ENCODE assay signal across 8 cellular contexts in the genomic region with DNA sequence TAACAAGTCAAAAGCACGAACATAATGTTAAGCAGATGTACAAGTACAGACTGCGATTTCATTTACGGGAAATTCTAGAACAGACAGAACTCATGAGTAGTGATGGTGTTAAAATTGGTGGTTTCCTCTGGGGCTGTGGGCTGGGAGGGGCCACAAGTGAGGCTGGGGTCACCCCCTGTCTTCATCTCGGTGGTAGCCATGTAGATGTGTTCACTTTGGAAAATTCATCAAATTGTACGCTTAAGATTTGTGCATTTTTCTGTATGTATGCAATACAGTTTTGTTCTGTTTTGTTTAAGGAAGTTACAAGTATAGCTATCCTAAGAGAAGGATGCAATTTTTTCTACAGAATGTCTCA. TPM values are rescaled to one million over a fixed set of nuclear protein-coding genes. Genes with fewer than 3 reads are reported as not detected.
DNase-seq lines count a peak whose midpoint lies in the region; ATAC-seq and TF ChIP-seq lines count a peak whose summit lies in the region.

No MANE protein-coding gene starts in this region.

- peaks cover 5 to 8% of the 10 kb centered on the region in 2 experiments for H3K36me3 ChIP-seq in SK-N-SH (replicated peaks in 1 of 2; ENCODE audit: control insufficient read depth in 1 of 2, insufficient read depth in 2 of 2, low read length in 1 of 2)

- no peak; the same call in 2 of the 3 replicates for ATAC-seq in SK-N-SH treated with all-trans-retinoic acid at 6 μM for 48 hours
- ATAC-seq in right cardiac atrium: peak; percentile 3 to 6
- peak; percentile 43 for ATAC-seq in stimulated activated naive CD8-positive, alpha-beta T cell treated with anti-CD3 and anti-CD28 coated beads, Interleukin-15, amount 100 ng/mL, for 72 hours

- peak overlapping the region; percentile 85 for H3K4me2 ChIP-seq in SK-N-SH

- peaks cover 34% of the 10 kb centered on the region for H3K4me1 Mint-ChIP-seq in stimulated activated naive CD8-positive, alpha-beta T cell treated with anti-CD3 and anti-CD28 coated beads, Interleukin-15, amount 100 ng/mL, for 72 hours

- H3K79me2 ChIP-seq in SK-N-SH (ENCODE audit: insufficient read depth): peaks cover 42% of the 10 kb centered on the region

- no peak for TF ChIP-seq CTCF in SK-N-SH (IDR thresholded peaks at IDR 0.05)
- TF ChIP-seq CTCF in WI38 (IDR thresholded peaks at IDR 0.05; ENCODE audit: low read depth, low read length): no peak

- H3K27ac Mint-ChIP-seq in stimulated activated naive CD8-positive, alpha-beta T cell treated with anti-CD3 and anti-CD28 coated beads, Interleukin-15, amount 100 ng/mL, for 72 hours: peak overlapping the region; percentile 77 to 84

- peaks cover 0 to 5% of the 10 kb centered on the region in 2 donors for H3K9me3 Mint-ChIP-seq in stimulated activated naive CD8-positive, alpha-beta T cell treated with anti-CD3 and anti-CD28 coated beads, Interleukin-15, amount 100 ng/mL, for 72 hours

- no peaks in the 10 kb centered on the region for H3K27me3 Mint-ChIP-seq in stimulated activated naive CD8-positive, alpha-beta T cell treated with anti-CD3 and anti-CD28 coated beads, Interleukin-15, amount 100 ng/mL, for 72 hours

- H3K4me1 ChIP-seq in SK-N-SH (ENCODE audit: control insufficient read depth in 1 of 2, insufficient read depth in 2 of 2, low read depth in 1 of 2, low read length in 1 of 2): peaks cover 6 to 7% of the 10 kb centered on the region in 2 experiments; a peak in 2 of 4 replicates
- peaks cover 6% of the 10 kb centered on the region for H3K4me1 ChIP-seq in right cardiac atrium (ENCODE audit: control insufficient read depth, insufficient read depth, low read length)

- H3K9me3 ChIP-seq in SK-N-SH: no peaks in the 10 kb centered on the region
- H3K9me3 ChIP-seq in right cardiac atrium (ENCODE audit: control insufficient read depth, low read length): no peaks in the 10 kb centered on the region

- POLR2A ChIA-PET in SK-N-SH (lab: Yijun Ruan, JAX): interaction anchor here (0.8 to 1.2 kb wide), 2 partner anchors 72 to 141 kb away, joined by 3 read pairs; a partner anchor contains a TSS

- CTCF ChIA-PET in SK-N-SH (lab: Yijun Ruan, JAX): no interaction called here

- TF ChIP-seq RAD21 in SK-N-SH (IDR thresholded peaks at IDR 0.05; ENCODE audit: low read length): no peak

- H3K4me3 ChIP-seq in SK-N-SH (ENCODE audit: low read depth in 2 of 2, low read length in 1 of 2) (peak overlapping the region; percentile 87 to 92), WI38 (ENCODE audit: low read depth, low read length) (peak overlapping the region; percentile 97), right cardiac atrium (ENCODE audit: low read length) (peak overlapping the region; percentile 77)

- DNase-seq in SK-N-SH (peak; percentile 30), right cardiac atrium (no peak), NCI-H1436 treated with DMSO at 0.1 percent for 48 hours (lab: John Stamatoyannopoulos, UW) (no peak), SK-N-DZ (ENCODE audit: low spot score) (no peak), AML-193 (lab: John Stamatoyannopoulos, UW) (no peak)
- no peak for DNase-seq in stimulated activated naive CD8-positive, alpha-beta T cell treated with anti-CD3 and anti-CD28 coated beads, Interleukin-15, amount 100 ng/mL, for 72 hours

- H3K27me3 ChIP-seq in SK-N-SH (ENCODE audit: insufficient read depth) (no peaks in the 10 kb centered on the region), right cardiac atrium (ENCODE audit: control insufficient read depth, insufficient read depth) (no peaks in the 10 kb centered on the region)

- peak overlapping the region; percentile 50; the same call in 1 of the 2 replicates for H3K9ac ChIP-seq in SK-N-SH

- H3K27ac ChIP-seq in SK-N-SH (ENCODE audit: low read depth in 2 of 2, low read length in 1 of 2) (peak overlapping the region; percentile 66 to 86), right cardiac atrium (ENCODE audit: low read length) (peak overlapping the region; percentile 61)

- no peak for TF ChIP-seq EP300 in SK-N-SH (IDR thresholded peaks at IDR 0.05; ENCODE audit: borderline replicate concordance in 1 of 2, low read depth in 1 of 2, low read length in 1 of 2)

- intact Hi-C loops in right cardiac atrium (cut with DNase I): no loop called here

- H4K20me1 ChIP-seq in SK-N-SH (ENCODE audit: insufficient read depth): no peaks in the 10 kb centered on the region

- H3F3A ChIP-seq in SK-N-SH (replicated peaks; ENCODE audit: insufficient read depth): peaks cover 8% of the 10 kb centered on the region

- peak overlapping the region; percentile 86 for H2AFZ ChIP-seq in SK-N-SH (ENCODE audit: low read depth)

- H3K9me2 ChIP-seq in SK-N-SH: no peaks in the 10 kb centered on the region

- WGBS in SK-N-SH (ENCODE audit: low lambda C conversion rate): 44% methylated on average over 5 of the region's 5 CpGs
- WGBS in right cardiac atrium: 21% methylated on average over 5 of the region's 5 CpGs

- peak overlapping the region; percentile 87 to 99 for H3K4me3 Mint-ChIP-seq in stimulated activated naive CD8-positive, alpha-beta T cell treated with anti-CD3 and anti-CD28 coated beads, Interleukin-15, amount 100 ng/mL, for 72 hours

TF ChIP-seq in SK-N-SH, 30 proteins besides CTCF, POLR2A, EP300 and RAD21:
- TF ChIP-seq, protein P1, sequence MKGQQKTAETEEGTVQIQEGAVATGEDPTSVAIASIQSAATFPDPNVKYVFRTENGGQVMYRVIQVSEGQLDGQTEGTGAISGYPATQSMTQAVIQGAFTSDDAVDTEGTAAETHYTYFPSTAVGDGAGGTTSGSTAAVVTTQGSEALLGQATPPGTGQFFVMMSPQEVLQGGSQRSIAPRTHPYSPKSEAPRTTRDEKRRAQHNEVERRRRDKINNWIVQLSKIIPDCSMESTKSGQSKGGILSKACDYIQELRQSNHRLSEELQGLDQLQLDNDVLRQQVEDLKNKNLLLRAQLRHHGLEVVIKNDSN (IDR thresholded peaks at IDR 0.05; ENCODE audit: borderline replicate concordance, low read depth): no peak
- no peak for TF ChIP-seq CHD2 (IDR thresholded peaks at IDR 0.05; ENCODE audit: low read length, partially characterized antibody)
- TF ChIP-seq JUND (IDR thresholded peaks at IDR 0.05): no peak
- no peak for TF ChIP-seq FOXJ3 (CRISPR knock-in tag; IDR thresholded peaks at IDR 0.05)
- TF ChIP-seq TAF1 (IDR thresholded peaks at IDR 0.05; ENCODE audit: borderline replicate concordance, low read depth, low read length): no peak
- no peak for TF ChIP-seq MXI1 (IDR thresholded peaks at IDR 0.05; ENCODE audit: low read depth, low read length)
- TF ChIP-seq RXRA (IDR thresholded peaks at IDR 0.05; ENCODE audit: borderline replicate concordance, low read depth): no peak
- no peak for TF ChIP-seq RCOR1 (IDR thresholded peaks at IDR 0.05; ENCODE audit: low read length)

TF ChIP-seq in SK-N-SH treated with all-trans-retinoic acid at 6 μM for 48 hours, 23 proteins besides CTCF, POLR2A, EP300 and RAD21:
- TF ChIP-seq ZNF565 (CRISPR knock-in tag; conservative IDR thresholded peaks at IDR 0.05; ENCODE audit: low read depth): no peak
- no peak for TF ChIP-seq CSDC2 (CRISPR knock-in tag; IDR thresholded peaks at IDR 0.05)
- no peak for TF ChIP-seq ARNTL (CRISPR knock-in tag; IDR thresholded peaks at IDR 0.05; ENCODE audit: borderline replicate concordance, low read depth)
- TF ChIP-seq PPARA (CRISPR knock-in tag; IDR thresholded peaks at IDR 0.05; ENCODE audit: borderline replicate concordance): no peak
- no peak for TF ChIP-seq BACH2 (CRISPR knock-in tag; IDR thresholded peaks at IDR 0.05; ENCODE audit: borderline replicate concordance)

RNA-seq across cellular contexts. Expression of a gene that starts 0.5 kb away (rescaled TPM):
- polyA plus RNA-seq in SK-N-SH (2012; rRNA removed) (78.6 and 82.0 TPM in 2 replicates), right cardiac atrium (29.2 TPM)
- 42.9 and 56.0 TPM in 2 replicates for polyA plus RNA-seq in SK-N-SH (2012; cell fraction: cytosol; rRNA removed)
- polyA plus RNA-seq in SK-N-SH (2012; cell fraction: nucleus; rRNA removed): 129 and 131 TPM in 2 replicates
- total RNA-seq in right cardiac atrium: 10 to 100 TPM; 31.2 to 41.4 (median 40.2) TPM
- polyA plus RNA-seq in SK-N-DZ (2014; cell fraction: cytosol; rRNA removed): 21.8 and 27.2 TPM in 2 replicates
- polyA plus RNA-seq in SK-N-DZ (2014; cell fraction: nucleus; rRNA removed): 23.1 and 43.9 TPM in 2 replicates

RNA-seq across cellular contexts. Expression of a gene that starts 44.4 kb away (rescaled TPM):
- polyA plus RNA-seq in SK-N-SH (2012; rRNA removed) (20.4 and 26.0 TPM in 2 replicates), right cardiac atrium (9.5 TPM)
- 10.1 and 11.9 TPM in 2 replicates for polyA plus RNA-seq in SK-N-SH (2012; cell fraction: cytosol; rRNA removed)
- polyA plus RNA-seq in SK-N-SH (2012; cell fraction: nucleus; rRNA removed): 97.2 and 107 TPM in 2 replicates
- total RNA-seq in right cardiac atrium: 10 to 100 TPM; 30.3 to 38.0 (median 33.6) TPM
- polyA plus RNA-seq in SK-N-DZ (2014; cell fraction: cytosol; rRNA removed): 12.9 and 14.4 TPM in 2 replicates
- 22.5 and 32.4 TPM in 2 replicates for polyA plus RNA-seq in SK-N-DZ (2014; cell fraction: nucleus; rRNA removed)
